In genomic region chr2:58903427-58903826, GRCh38 we compare ENCODE assay signal across 31 cellular contexts.
DNase-seq lines count a peak whose midpoint lies in the region; ATAC-seq and TF ChIP-seq lines count a peak whose summit lies in the region.
"Had no signal": no experiment of that assay in that cellular context is flagged by ENCODE, and none has a peak within 500 bp of the region (broad histone marks: within the 10 kb centered on the region; RNA-seq: fewer than 3 reads in every experiment).

No MANE protein-coding gene starts in this region.

- H3K9me3 ChIP-seq in adrenal gland (replicated peaks in 1 of 3), result no peaks in the 10 kb centered on the region
- H3K9me3 ChIP-seq: A549; BE2C; BLaER1; BLaER1 treated with 17β-estradiol and CSF1 and Interleukin-3, amounts not matched to agents 10 nM and 100 nM; Caco-2 had no signal

- peak; percentile 67 for ATAC-seq in stimulated activated memory B cell treated with anti-CD40 and anti-IgM and Interleukin-4, amounts not matched to agents 10 μg/mL and 1 μg/mL and 100 μg/mL, for 72 hours
- ATAC-seq in stimulated activated naive B cell treated with anti-CD40 and anti-IgM and Interleukin-4, amounts not matched to agents 10 μg/mL and 1 μg/mL and 100 μg/mL, for 72 hours (replicated peaks), result peak; percentile 56 to 82
- ATAC-seq: A549; CD8-positive, alpha-beta T cell had no signal

- H3K4me1 ChIP-seq in adrenal gland (replicated peaks in 1 of 2), result no peaks in the 10 kb centered on the region
- H3K4me1 ChIP-seq: BE2C, Caco-2 had no signal

- H3K9me3 Mint-ChIP-seq in stimulated activated memory B cell treated with anti-CD40 and anti-IgM and Interleukin-4, amounts not matched to agents 10 μg/mL and 1 μg/mL and 100 μg/mL, for 72 hours, result no peaks in the 10 kb centered on the region
- H3K9me3 Mint-ChIP-seq in stimulated activated naive B cell treated with anti-CD40 and anti-IgM and Interleukin-4, amounts not matched to agents 10 μg/mL and 1 μg/mL and 100 μg/mL, for 72 hours, result no peaks in the 10 kb centered on the region
- H3K9me3 Mint-ChIP-seq: CD4-positive, alpha-beta T cell; CD8-positive, alpha-beta T cell had no signal

- H3K27me3 Mint-ChIP-seq in stimulated activated memory B cell treated with anti-CD40 and anti-IgM and Interleukin-4, amounts not matched to agents 10 μg/mL and 1 μg/mL and 100 μg/mL, for 72 hours, result peaks cover 38% of the 10 kb centered on the region
- H3K27me3 Mint-ChIP-seq in stimulated activated naive B cell treated with anti-CD40 and anti-IgM and Interleukin-4, amounts not matched to agents 10 μg/mL and 1 μg/mL and 100 μg/mL, for 72 hours, result peaks cover 12% of the 10 kb centered on the region in 2 donors
- H3K27me3 Mint-ChIP-seq: CD4-positive, CD25-positive, alpha-beta regulatory T cell had no signal

- no peak overlapping the region for H3K27ac ChIP-seq in adrenal gland
- H3K27ac ChIP-seq: 22Rv1; A549; BLaER1; BLaER1 treated with 17β-estradiol and CSF1 and Interleukin-3, amounts not matched to agents 10 nM and 100 nM; C4-2B had no signal

- H3K27ac Mint-ChIP-seq in stimulated activated memory B cell treated with anti-CD40 and anti-IgM and Interleukin-4, amounts not matched to agents 10 μg/mL and 1 μg/mL and 100 μg/mL, for 72 hours, result no peak overlapping the region
- H3K27ac Mint-ChIP-seq in stimulated activated naive B cell treated with anti-CD40 and anti-IgM and Interleukin-4, amounts not matched to agents 10 μg/mL and 1 μg/mL and 100 μg/mL, for 72 hours, result no peak overlapping the region
- H3K27ac Mint-ChIP-seq: B cell; CD14-positive monocyte; CD4-positive, alpha-beta memory T cell; CD4-positive, alpha-beta T cell; CD4-positive, CD25-positive, alpha-beta regulatory T cell; CD8-positive, alpha-beta memory T cell; CD8-positive, alpha-beta T cell had no signal

- DNase-seq in stimulated activated naive B cell treated with anti-CD40 and anti-IgM and Interleukin-4, amounts not matched to agents 10 μg/mL and 1 μg/mL and 100 μg/mL, for 72 hours, result no peak
- DNase-seq in adrenal gland (no peak), SK-N-DZ (ENCODE audit: low spot score) (no peak)
- DNase-seq: 8988T; ACHN; AML-193; BE2C; C1 segment of cervical spinal cord; Caco-2; Calu3; CD4-positive, alpha-beta memory T cell; CD4-positive, alpha-beta T cell; CD4-positive, CD25-positive, alpha-beta regulatory T cell; CD8-positive, alpha-beta memory T cell; CD8-positive, alpha-beta T cell; COR-L47; DMS 273 treated with DMSO at 0.1 percent for 48 hours; DMS153; DMS53; DMS79; DMS79 treated with DMSO at 0.1 percent for 48 hours; DND-41; EL had no signal

- no peak for TF ChIP-seq CTCF in adrenal gland (IDR thresholded peaks at IDR 0.05)

- no peak overlapping the region for H3K4me3 Mint-ChIP-seq in stimulated activated memory B cell treated with anti-CD40 and anti-IgM and Interleukin-4, amounts not matched to agents 10 μg/mL and 1 μg/mL and 100 μg/mL, for 72 hours
- no peak overlapping the region for H3K4me3 Mint-ChIP-seq in stimulated activated naive B cell treated with anti-CD40 and anti-IgM and Interleukin-4, amounts not matched to agents 10 μg/mL and 1 μg/mL and 100 μg/mL, for 72 hours
- H3K4me3 Mint-ChIP-seq: B cell; CD14-positive monocyte; CD4-positive, alpha-beta memory T cell; CD4-positive, alpha-beta T cell; CD8-positive, alpha-beta memory T cell; CD8-positive, alpha-beta T cell had no signal

- H3K4me1 Mint-ChIP-seq in stimulated activated memory B cell treated with anti-CD40 and anti-IgM and Interleukin-4, amounts not matched to agents 10 μg/mL and 1 μg/mL and 100 μg/mL, for 72 hours, result no peaks in the 10 kb centered on the region
- H3K4me1 Mint-ChIP-seq in stimulated activated naive B cell treated with anti-CD40 and anti-IgM and Interleukin-4, amounts not matched to agents 10 μg/mL and 1 μg/mL and 100 μg/mL, for 72 hours, result peaks cover 0 to 5% of the 10 kb centered on the region in 2 donors
- H3K4me1 Mint-ChIP-seq: B cell; CD4-positive, alpha-beta memory T cell; CD4-positive, CD25-positive, alpha-beta regulatory T cell; CD8-positive, alpha-beta memory T cell had no signal

- no peaks in the 10 kb centered on the region for H3K36me3 ChIP-seq in adrenal gland (replicated peaks in 1 of 2)
- H3K36me3 ChIP-seq: BE2C; BLaER1; BLaER1 treated with 17β-estradiol and CSF1 and Interleukin-3, amounts not matched to agents 10 nM and 100 nM had no signal

- 81 to 91% (median 89%) methylated on average over 2 of the region's 2 CpGs for WGBS in adrenal gland, 4 donors

- no peak overlapping the region for H3K4me3 ChIP-seq in adrenal gland
- H3K4me3 ChIP-seq: A549; BLaER1; BLaER1 treated with 17β-estradiol and CSF1 and Interleukin-3, amounts not matched to agents 10 nM and 100 nM had no signal

- no peak for TF ChIP-seq POLR2A in adrenal gland (IDR thresholded peaks at IDR 0.05)

- intact Hi-C loops in adrenal gland (cut with DNase I), result no loop called here

- H3K36me3 Mint-ChIP-seq in stimulated activated memory B cell treated with anti-CD40 and anti-IgM and Interleukin-4, amounts not matched to agents 10 μg/mL and 1 μg/mL and 100 μg/mL, for 72 hours, result no peaks in the 10 kb centered on the region
- H3K36me3 Mint-ChIP-seq in stimulated activated naive B cell treated with anti-CD40 and anti-IgM and Interleukin-4, amounts not matched to agents 10 μg/mL and 1 μg/mL and 100 μg/mL, for 72 hours, result no peaks in the 10 kb centered on the region
- H3K36me3 Mint-ChIP-seq: CD14-positive monocyte; CD4-positive, alpha-beta memory T cell; CD4-positive, CD25-positive, alpha-beta regulatory T cell; CD8-positive, alpha-beta memory T cell; CD8-positive, alpha-beta T cell had no signal

- no peaks in the 10 kb centered on the region for H3K27me3 ChIP-seq in adrenal gland
- H3K27me3 ChIP-seq: BE2C; BLaER1; BLaER1 treated with 17β-estradiol and CSF1 and Interleukin-3, amounts not matched to agents 10 nM and 100 nM had no signal
